In the genomic region with DNA sequence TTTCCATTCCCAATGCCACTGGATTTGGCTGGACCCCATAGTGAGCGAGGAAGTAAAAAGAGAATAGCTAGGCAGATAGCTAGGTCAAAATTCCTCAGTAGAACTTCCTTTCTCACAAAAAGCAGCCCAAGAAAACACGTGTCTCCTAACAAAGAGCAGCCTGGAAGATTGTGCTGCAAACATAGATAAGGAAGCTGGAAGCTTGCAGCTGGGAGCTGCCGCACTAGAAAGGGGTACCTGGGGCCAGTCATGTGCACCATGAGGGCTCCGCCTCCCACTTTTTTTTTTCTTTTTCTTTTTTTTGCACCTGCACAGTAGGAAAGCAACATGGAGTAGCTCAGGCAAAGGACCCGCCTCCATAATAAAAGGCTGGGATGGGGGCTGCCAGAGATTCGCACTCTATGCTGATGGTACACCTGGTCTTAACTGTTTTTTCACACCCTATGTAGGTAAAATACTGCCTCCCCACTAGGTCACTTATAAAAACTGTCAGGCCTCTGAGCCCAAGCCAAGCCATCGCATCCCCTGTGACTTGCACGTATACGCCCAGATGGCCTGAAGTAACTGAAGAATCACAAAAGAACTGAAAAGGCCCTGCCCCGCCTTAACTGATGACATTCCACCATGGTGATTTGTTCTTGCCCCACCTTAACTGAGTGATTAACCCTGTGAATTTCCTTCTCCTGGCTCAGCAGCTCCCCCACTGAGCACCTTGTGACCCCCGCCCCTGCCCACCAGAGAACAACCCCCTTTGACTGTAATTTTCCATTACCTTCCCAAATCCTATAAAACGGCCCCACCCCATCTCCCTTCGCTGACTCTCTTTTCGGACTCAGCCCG, we compare ENCODE assay signal across 8 cellular contexts.
DNase-seq lines count a peak whose midpoint lies in the region; ATAC-seq, FAIRE-seq and TF ChIP-seq lines count a peak whose summit lies in the region.
"Not testable (repeated sequence)": the region's sequence is repeated elsewhere in the genome, so short reads cannot be mapped to it uniquely, and the experiment has no call there.

No MANE protein-coding gene starts in this region.

- 7% methylated on average over 12 of the region's 15 CpGs for WGBS in A549 (ENCODE audit: missing lambda C conversion rate)
- WGBS in lung, 2 donors, result 68 to 74% methylated on average over 12 to 14 of the region's 15 CpGs

- CTCF ChIA-PET in A549 (lab: Yijun Ruan, JAX), result interaction anchor here (0.7 to 1.2 kb wide), 3 partner anchors 106 to 304 kb away, joined by 3 read pairs; no protein-coding TSS in a partner anchor

- POLR2A ChIA-PET in A549 (lab: Yijun Ruan, JAX), result interaction anchor here (0.6 to 1.5 kb wide), 3 partner anchors 8 to 522 kb away, joined by 3 to 6 read pairs (median 5); a partner anchor contains a TSS

- intact Hi-C loops in colonic mucosa (cut with DNase I), result not testable (repeated sequence)

- not testable (repeated sequence) for TF ChIP-seq POLR2A in A549 (IDR thresholded peaks at IDR 0.05; ENCODE audit: low read length)

- peak overlapping the region; percentile 87 for H3K4me2 ChIP-seq in A549

- TF ChIP-seq RAD21 in A549 (conservative IDR thresholded peaks at IDR 0.05 in 1 of 2, IDR thresholded peaks at IDR 0.05 in 1 of 2), result 0 out of 5 replicates have a peak, but pooled peaks of 1 of the 2 experiments have one; percentile 1
- not testable (repeated sequence) for TF ChIP-seq RAD21 in Ishikawa (IDR thresholded peaks at IDR 0.05; ENCODE audit: low read depth)

- H3K27me3 ChIP-seq in H7 (ENCODE audit: control insufficient read depth, insufficient read depth, low read length); SJSA1 (replicated peaks); colonic mucosa; lung (ENCODE audit: control insufficient read depth, insufficient read depth): not testable (repeated sequence)

- TF ChIP-seq CTCF in A549 (IDR thresholded peaks at IDR 0.05); colonic mucosa (IDR thresholded peaks at IDR 0.05); fibroblast of pulmonary artery (IDR thresholded peaks at IDR 0.05; ENCODE audit: low read length, missing control alignments); lung (IDR thresholded peaks at IDR 0.05; ENCODE audit: control extremely low read depth, extremely low read depth): not testable (repeated sequence)

- not testable (repeated sequence) for H3K36me3 ChIP-seq in H7 (replicated peaks; ENCODE audit: control insufficient read depth, insufficient read depth, low read length); colonic mucosa; lung (ENCODE audit: control insufficient read depth in 2 of 2, insufficient read depth in 2 of 2, low read length in 2 of 2)
- H3K36me3 ChIP-seq in SJSA1, result peaks cover 35% of the 10 kb centered on the region

- ATAC-seq in A549 (peak; percentile 90 to 99), lung (ENCODE audit: insufficient read depth, low FRiP score) (peak; percentile 34)

- not testable (repeated sequence) for FAIRE-seq in A549 (lab: Jason Lieb, UNC)

- DNase-seq in A549 (ENCODE audit: low read depth in 1 of 2, low spot score in 1 of 2), result peak in 1 of 2 experiments; percentile 77
- not testable (repeated sequence) for DNase-seq in H7; colonic mucosa; lung (ENCODE audit: low spot score)
- DNase-seq in SJSA1 (ENCODE audit: low read depth in 1 of 2, low spot score in 2 of 2), result peak; percentile 88 to 97
- peak; percentile 64 for DNase-seq in fibroblast of pulmonary artery (ENCODE audit: low read depth)
- DNase-seq in renal cortical epithelial cell (ENCODE audit: low read depth), result peak; percentile 52

- H3K27ac ChIP-seq in A549 (peak overlapping the region; percentile 98), SJSA1 (peak overlapping the region; percentile 98), colonic mucosa (peak overlapping the region; percentile 2), lung (ENCODE audit: low read depth in 1 of 2, low read length in 1 of 2) (peak overlapping the region in 1 of 2 donors; percentile 63)

- H3K9me3 ChIP-seq in A549; SJSA1 (replicated peaks); colonic mucosa; lung (ENCODE audit: control insufficient read depth in 2 of 2, insufficient read depth in 1 of 2, low read length in 1 of 2): not testable (repeated sequence)

- TF ChIP-seq EP300 in A549 (IDR thresholded peaks at IDR 0.05) (peak in 1 of 2 experiments; percentile 52; a peak in 2 of 5 replicates), Ishikawa (IDR thresholded peaks at IDR 0.05; ENCODE audit: borderline replicate concordance) (peak; percentile 27; the same call in 1 of the 2 replicates)

- H3K4me3 ChIP-seq in A549, result peak overlapping the region; percentile 95
- peak overlapping the region; percentile 36; the same call in 1 of the 2 replicates for H3K4me3 ChIP-seq in H7 (ENCODE audit: insufficient read depth, low read depth, low read length)
- peak overlapping the region; percentile 42 for H3K4me3 ChIP-seq in SJSA1
- not testable (repeated sequence) for H3K4me3 ChIP-seq in colonic mucosa; fibroblast of pulmonary artery (replicated peaks; ENCODE audit: low read depth, low read length); lung

- H3K9ac ChIP-seq in colonic mucosa (ENCODE audit: low read depth in 2 of 2, low read length in 2 of 2), result not testable (repeated sequence)

- H3K4me1 ChIP-seq in A549, result peaks cover 25% of the 10 kb centered on the region
- peaks cover 38% of the 10 kb centered on the region for H3K4me1 ChIP-seq in SJSA1 (replicated peaks)
- not testable (repeated sequence) for H3K4me1 ChIP-seq in colonic mucosa; lung (ENCODE audit: control insufficient read depth in 2 of 2, insufficient read depth in 2 of 2, low read length in 2 of 2)

TF ChIP-seq in A549, 52 proteins besides CTCF, POLR2A, EP300 and RAD21 (continues in another document):
- TF ChIP-seq EHF (CRISPR knock-in tag; IDR thresholded peaks at IDR 0.05) (peak; percentile 95), HOXA7 (CRISPR knock-in tag; IDR thresholded peaks at IDR 0.05) (peak; percentile 89; the same call in 1 of the 2 replicates), HOXB13 (CRISPR knock-in tag; IDR thresholded peaks at IDR 0.05; ENCODE audit: low read depth) (peak; percentile 99), TP53 (CRISPR knock-in tag; IDR thresholded peaks at IDR 0.05) (0 out of 2 replicates have a peak, but pooled peaks have one; percentile 37), FOSB (CRISPR knock-in tag; IDR thresholded peaks at IDR 0.05) (peak; percentile 86), FOSL2 (CRISPR knock-in tag; IDR thresholded peaks at IDR 0.05) (peak; percentile 36; the same call in 1 of the 2 replicates), GATA3 (IDR thresholded peaks at IDR 0.05; ENCODE audit: borderline replicate concordance) (peak; percentile 65; the same call in 1 of the 2 replicates)
- TF ChIP-seq, protein P1, sequence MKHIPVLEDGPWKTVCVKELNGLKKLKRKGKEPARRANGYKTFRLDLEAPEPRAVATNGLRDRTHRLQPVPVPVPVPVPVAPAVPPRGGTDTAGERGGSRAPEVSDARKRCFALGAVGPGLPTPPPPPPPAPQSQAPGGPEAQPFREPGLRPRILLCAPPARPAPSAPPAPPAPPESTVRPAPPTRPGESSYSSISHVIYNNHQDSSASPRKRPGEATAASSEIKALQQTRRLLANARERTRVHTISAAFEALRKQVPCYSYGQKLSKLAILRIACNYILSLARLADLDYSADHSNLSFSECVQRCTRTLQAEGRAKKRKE (CRISPR knock-in tag; IDR thresholded peaks at IDR 0.05; ENCODE audit: low read depth), result peak; percentile 94
- TF ChIP-seq FOSL2 (IDR thresholded peaks at IDR 0.05), result not testable (repeated sequence)

TF ChIP-seq in Ishikawa, 13 proteins besides CTCF, POLR2A, EP300 and RAD21:
- TF ChIP-seq TEAD4 (IDR thresholded peaks at IDR 0.05), result 0 out of 2 replicates have a peak, but pooled peaks have one; percentile 15
